Comparison of ENCODE assay signal across 34 cellular contexts in genomic region chr6:51663525-51663924, GRCh38.
"Had no signal": no experiment of that assay in that cellular context is flagged by ENCODE, and none has a peak within 500 bp of the region (broad histone marks: within the 10 kb centered on the region; RNA-seq: fewer than 3 reads in every experiment).

No MANE protein-coding gene starts in this region.

- H3K9me3 ChIP-seq: adrenal gland, ascending aorta, body of pancreas, breast epithelium had no signal

- H3K27ac ChIP-seq: adrenal gland, ascending aorta, body of pancreas, brain microvascular endothelial cell, breast epithelium, cardiac muscle cell had no signal

- H3K4me1 ChIP-seq: adrenal gland, ascending aorta, body of pancreas, breast epithelium had no signal

- FAIRE-seq: astrocyte, bronchial epithelial cell had no signal

- ATAC-seq: activated naive CD4-positive, alpha-beta T cell treated with anti-CD3 and anti-CD28 coated beads, Interleukin-2, amount 50 U/mL, for 72 hours; activated naive CD8-positive, alpha-beta T cell treated with anti-CD3 and anti-CD28 coated beads, Interleukin-2, amount 50 U/mL, for 24 hours; activated T-cell treated with anti-CD3 and anti-CD28 coated beads, Interleukin-2, amount 50 U/mL, for 4 hours; activated T-cell treated with anti-CD3 and anti-CD28 coated beads, Interleukin-2, amount 50 U/mL, for 72 hours; activated T-helper 17 cell treated with anti-CD3 and anti-CD28 coated beads, Interleukin-2, amount 50 U/mL, for 72 hours; body of pancreas had no signal

- H3K27me3 ChIP-seq: adrenal gland, ascending aorta, body of pancreas, brain microvascular endothelial cell, breast epithelium, cardiac muscle cell had no signal

- H3K36me3 ChIP-seq: adrenal gland, ascending aorta, brain microvascular endothelial cell, breast epithelium, cardiac muscle cell had no signal

- DNase-seq: activated effector memory CD4-positive, alpha-beta T cell treated with anti-CD3 and anti-CD28 coated beads, Interleukin-2, amount 50 U/mL, for 16 hours; activated effector memory CD4-positive, alpha-beta T cell treated with Interleukin-2 at 50 U/mL for 16 hours; activated gamma-delta T cell; activated gamma-delta T cell treated with Interleukin-2 at 50 U/mL for 16 hours; activated naive CD4-positive, alpha-beta T cell; activated naive CD4-positive, alpha-beta T cell treated with anti-CD3 and anti-CD28 coated beads for 36 hours; activated naive CD4-positive, alpha-beta T cell treated with anti-CD3 and anti-CD28 coated beads, Interleukin-2, amount 10 ng/mL, durations not matched to agents 7 days and 5 days; activated naive CD4-positive, alpha-beta T cell treated with anti-CD3 and anti-CD28 coated beads, Interleukin-2, amount 50 U/mL, for 16 hours; activated naive CD4-positive, alpha-beta T cell treated with Interleukin-2 at 50 U/mL for 16 hours; activated naive CD8-positive, alpha-beta T cell treated with anti-CD3 and anti-CD28 coated beads for 36 hours; activated naive CD8-positive, alpha-beta T cell treated with anti-CD3 and anti-CD28 coated beads, Interleukin-2, amount 10 ng/mL, durations not matched to agents 7 days and 5 days; activated naive CD8-positive, alpha-beta T cell treated with anti-CD3 and anti-CD28 coated beads, Interleukin-2, amount 50 U/mL, for 24 hours; activated T-cell treated with anti-CD3 and anti-CD28 coated beads, Interleukin-2, amount 50 U/mL, for 1 hour; activated T-cell treated with anti-CD3 and anti-CD28 coated beads, Interleukin-2, amount 50 U/mL, for 24 hours; activated T-cell treated with anti-CD3 and anti-CD28 coated beads, Interleukin-2, amount 50 U/mL, for 4 hours; activated T-cell treated with anti-CD3 and anti-CD28 coated beads, Interleukin-2, amount 50 U/mL, for 48 hours; activated T-cell treated with anti-CD3 and anti-CD28 coated beads, Interleukin-2, amount 50 U/mL, for 72 hours; adrenal gland; amniotic stem cell; amygdala; anterior cingulate cortex; aorta; body of pancreas; brain microvascular endothelial cell; caudate nucleus; central memory CD4-positive, alpha-beta T cell; cerebellar nuclear complex had no signal

- H3K4me3 ChIP-seq: adrenal gland, ascending aorta, body of pancreas, breast epithelium, cardiac muscle cell had no signal
